In the genomic region with DNA sequence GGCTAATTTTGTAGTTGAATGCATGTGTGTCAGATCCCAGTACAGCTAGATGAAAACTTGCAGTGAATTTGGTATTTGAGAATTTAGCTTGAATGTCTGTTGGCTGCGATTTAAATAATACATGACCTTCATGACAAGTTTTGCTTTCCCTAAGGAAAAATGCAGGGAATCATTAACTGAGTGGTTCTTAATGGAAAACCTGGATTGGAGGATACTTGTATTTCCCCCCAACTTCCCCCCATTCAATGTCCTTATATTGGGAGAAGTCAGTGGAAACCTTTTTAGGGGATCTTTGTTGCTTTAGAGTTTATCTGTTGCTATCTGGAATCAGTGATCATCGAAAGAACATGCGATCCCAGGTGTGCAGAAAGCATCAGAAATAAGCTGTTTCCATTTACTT, we compare ENCODE assay signal across 8 cellular contexts. TPM values are rescaled to one million over a fixed set of nuclear protein-coding genes. Genes with fewer than 3 reads are reported as not detected.
DNase-seq lines count a peak whose midpoint lies in the region; ATAC-seq and TF ChIP-seq lines count a peak whose summit lies in the region.
"Not testable (repeated sequence)": the region's sequence is repeated elsewhere in the genome, so short reads cannot be mapped to it uniquely, and the experiment has no call there.

No MANE protein-coding gene starts in this region.

- not testable (repeated sequence) for H3K27ac ChIP-seq in CD8-positive, alpha-beta T cell (ENCODE audit: low read depth, low read length)
- H3K27ac ChIP-seq in coronary artery, result peak overlapping the region in 1 of 2 donors; percentile 72
- peak overlapping the region; percentile 32 for H3K27ac ChIP-seq in left ventricle myocardium inferior (replicated peaks)

- H3K36me3 ChIP-seq in CD8-positive, alpha-beta T cell (ENCODE audit: insufficient read depth, low read length); adipocyte (ENCODE audit: control insufficient read depth, insufficient read depth, low read length, severe bottlenecking); left ventricle myocardium inferior: not testable (repeated sequence)

- not testable (repeated sequence) for H3K9me3 ChIP-seq in CD8-positive, alpha-beta T cell (ENCODE audit: low read length); adipocyte (ENCODE audit: control insufficient read depth, low read length); left ventricle myocardium inferior (replicated peaks)

- peak overlapping the region; percentile 41 for H3K9ac ChIP-seq in adipocyte (ENCODE audit: low read length)

- H3K4me3 ChIP-seq in CD8-positive, alpha-beta T cell (ENCODE audit: low read depth, low read length); left ventricle myocardium inferior: not testable (repeated sequence)
- H3K4me3 ChIP-seq in adipocyte (ENCODE audit: low read length), result peak overlapping the region; percentile 33
- peak overlapping the region; percentile 29 for H3K4me3 ChIP-seq in coronary artery

- H3K27me3 Mint-ChIP-seq in CD8-positive, alpha-beta T cell (ENCODE audit: low read depth), result peaks cover 14% of the 10 kb centered on the region
- not testable (repeated sequence) for H3K27me3 Mint-ChIP-seq in IgD-negative memory B cell; activated CD4-positive, alpha-beta memory T cell treated with anti-CD3 and anti-CD28 coated beads, Interleukin-2, amount 10 ng/mL, durations not matched to agents 7 days and 5 days; natural killer cell treated with Interleukin-12 subunit alpha and Interleukin-12 subunit beta and Interleukin-15 and Interleukin-18, amount 100 ng/mL, for 72 hours; stimulated activated naive B cell treated with anti-CD40 and anti-IgM and Interleukin-4, amounts not matched to agents 10 μg/mL and 1 μg/mL and 100 μg/mL, for 72 hours

- not testable (repeated sequence) for ATAC-seq in CD8-positive, alpha-beta T cell; natural killer cell treated with Interleukin-12 subunit alpha and Interleukin-12 subunit beta and Interleukin-15 and Interleukin-18, amount 100 ng/mL, for 72 hours; stimulated activated naive B cell treated with anti-CD40 and anti-IgM and Interleukin-4, amounts not matched to agents 10 μg/mL and 1 μg/mL and 100 μg/mL, for 72 hours (replicated peaks)

- peak overlapping the region; percentile 23 for H3K4me3 Mint-ChIP-seq in CD8-positive, alpha-beta T cell
- peak overlapping the region; percentile 57 to 86 (median 81) for H3K4me3 Mint-ChIP-seq in IgD-negative memory B cell
- peak overlapping the region; percentile 40 for H3K4me3 Mint-ChIP-seq in activated CD4-positive, alpha-beta memory T cell treated with anti-CD3 and anti-CD28 coated beads, Interleukin-2, amount 10 ng/mL, durations not matched to agents 7 days and 5 days
- peak overlapping the region; percentile 71 for H3K4me3 Mint-ChIP-seq in natural killer cell treated with Interleukin-12 subunit alpha and Interleukin-12 subunit beta and Interleukin-15 and Interleukin-18, amount 100 ng/mL, for 72 hours
- H3K4me3 Mint-ChIP-seq in stimulated activated naive B cell treated with anti-CD40 and anti-IgM and Interleukin-4, amounts not matched to agents 10 μg/mL and 1 μg/mL and 100 μg/mL, for 72 hours, result peak overlapping the region; percentile 52 to 60

- H3K27me3 ChIP-seq in CD8-positive, alpha-beta T cell (ENCODE audit: insufficient read depth, low read length); adipocyte (replicated peaks; ENCODE audit: control insufficient read depth, insufficient read depth, low read length); left ventricle myocardium inferior (ENCODE audit: low read depth): not testable (repeated sequence)

- H3K27ac Mint-ChIP-seq in CD8-positive, alpha-beta T cell; IgD-negative memory B cell; activated CD4-positive, alpha-beta memory T cell treated with anti-CD3 and anti-CD28 coated beads, Interleukin-2, amount 10 ng/mL, durations not matched to agents 7 days and 5 days: not testable (repeated sequence)
- H3K27ac Mint-ChIP-seq in natural killer cell treated with Interleukin-12 subunit alpha and Interleukin-12 subunit beta and Interleukin-15 and Interleukin-18, amount 100 ng/mL, for 72 hours, result peak overlapping the region; percentile 16 to 79
- peak overlapping the region; percentile 57 for H3K27ac Mint-ChIP-seq in stimulated activated naive B cell treated with anti-CD40 and anti-IgM and Interleukin-4, amounts not matched to agents 10 μg/mL and 1 μg/mL and 100 μg/mL, for 72 hours

- CTCF ChIA-PET in CD8-positive, alpha-beta T cell (lab: Charles Lee); activated CD4-positive, alpha-beta memory T cell treated with anti-CD3 and anti-CD28 coated beads, Interleukin-2, amount 10 ng/mL, durations not matched to agents 7 days and 5 days (lab: Charles Lee): not testable (repeated sequence)

- not testable (repeated sequence) for DNase-seq in CD8-positive, alpha-beta T cell; activated CD4-positive, alpha-beta memory T cell treated with anti-CD3 and anti-CD28 coated beads, Interleukin-2, amount 10 ng/mL, durations not matched to agents 7 days and 5 days; adipocyte (ENCODE audit: low read depth); coronary artery (ENCODE audit: low spot score); left ventricle myocardium inferior; natural killer cell treated with Interleukin-12 subunit alpha and Interleukin-12 subunit beta and Interleukin-15 and Interleukin-18, amount 100 ng/mL, for 72 hours (ENCODE audit: low spot score); stimulated activated naive B cell treated with anti-CD40 and anti-IgM and Interleukin-4, amounts not matched to agents 10 μg/mL and 1 μg/mL and 100 μg/mL, for 72 hours

- H3K4me1 ChIP-seq in CD8-positive, alpha-beta T cell (ENCODE audit: insufficient read depth, low read length); adipocyte (ENCODE audit: control insufficient read depth, insufficient read depth, low read length): not testable (repeated sequence)
- H3K4me1 ChIP-seq in left ventricle myocardium inferior, result peaks cover 20% of the 10 kb centered on the region

- TF ChIP-seq CTCF in CD8-positive, alpha-beta T cell (IDR thresholded peaks at IDR 0.05); coronary artery (IDR thresholded peaks at IDR 0.05); left ventricle myocardium inferior (IDR thresholded peaks at IDR 0.05; ENCODE audit: borderline replicate concordance): not testable (repeated sequence)

- POLR2A ChIA-PET in CD8-positive, alpha-beta T cell (lab: Charles Lee); activated CD4-positive, alpha-beta memory T cell treated with anti-CD3 and anti-CD28 coated beads, Interleukin-2, amount 10 ng/mL, durations not matched to agents 7 days and 5 days (lab: Charles Lee): not testable (repeated sequence)

- peaks cover 15% of the 10 kb centered on the region for H3K4me1 Mint-ChIP-seq in CD8-positive, alpha-beta T cell (ENCODE audit: low read depth)
- peaks cover 16 to 20% (median 20%) of the 10 kb centered on the region in 3 donors for H3K4me1 Mint-ChIP-seq in IgD-negative memory B cell
- H3K4me1 Mint-ChIP-seq in activated CD4-positive, alpha-beta memory T cell treated with anti-CD3 and anti-CD28 coated beads, Interleukin-2, amount 10 ng/mL, durations not matched to agents 7 days and 5 days, result peaks cover 21% of the 10 kb centered on the region
- H3K4me1 Mint-ChIP-seq in natural killer cell treated with Interleukin-12 subunit alpha and Interleukin-12 subunit beta and Interleukin-15 and Interleukin-18, amount 100 ng/mL, for 72 hours (ENCODE audit: low read depth in 2 of 2), result peaks cover 17 to 29% of the 10 kb centered on the region in 2 donors
- H3K4me1 Mint-ChIP-seq in stimulated activated naive B cell treated with anti-CD40 and anti-IgM and Interleukin-4, amounts not matched to agents 10 μg/mL and 1 μg/mL and 100 μg/mL, for 72 hours, result peaks cover 16 to 32% of the 10 kb centered on the region in 2 donors

- intact Hi-C loops in CD8-positive, alpha-beta T cell (cut with DNase I, micrococcal nuclease), result loop anchor here in 1 of 2 experiments (5.0 kb wide), 2 partner anchors 517 to 832 kb away; no protein-coding TSS in a partner anchor
- intact Hi-C loops in left ventricle myocardium inferior (cut with micrococcal nuclease), result not testable (repeated sequence)

- H3K9me3 Mint-ChIP-seq in CD8-positive, alpha-beta T cell; IgD-negative memory B cell; activated CD4-positive, alpha-beta memory T cell treated with anti-CD3 and anti-CD28 coated beads, Interleukin-2, amount 10 ng/mL, durations not matched to agents 7 days and 5 days; natural killer cell treated with Interleukin-12 subunit alpha and Interleukin-12 subunit beta and Interleukin-15 and Interleukin-18, amount 100 ng/mL, for 72 hours; stimulated activated naive B cell treated with anti-CD40 and anti-IgM and Interleukin-4, amounts not matched to agents 10 μg/mL and 1 μg/mL and 100 μg/mL, for 72 hours: not testable (repeated sequence)

- H3K36me3 Mint-ChIP-seq in CD8-positive, alpha-beta T cell; IgD-negative memory B cell; activated CD4-positive, alpha-beta memory T cell treated with anti-CD3 and anti-CD28 coated beads, Interleukin-2, amount 10 ng/mL, durations not matched to agents 7 days and 5 days (ENCODE audit: low read depth); natural killer cell treated with Interleukin-12 subunit alpha and Interleukin-12 subunit beta and Interleukin-15 and Interleukin-18, amount 100 ng/mL, for 72 hours; stimulated activated naive B cell treated with anti-CD40 and anti-IgM and Interleukin-4, amounts not matched to agents 10 μg/mL and 1 μg/mL and 100 μg/mL, for 72 hours: not testable (repeated sequence)

RNA-seq across cellular contexts. Expression of a gene that starts 39.2 kb away (rescaled TPM):
- total RNA-seq in CD8-positive, alpha-beta T cell, result 1 to 10 TPM in 1 of 2 experiments, under 1 TPM in 1; 0.79 to 1.5 TPM
- polyA plus RNA-seq in IgD-negative memory B cell, result 34.7 TPM
- total RNA-seq in activated CD4-positive, alpha-beta memory T cell treated with anti-CD3 and anti-CD28 coated beads, Interleukin-2, amount 10 ng/mL, durations not matched to agents 7 days and 5 days, result 1 to 10 TPM; 9.0 to 9.2 TPM
- 4.6 TPM for total RNA-seq in left ventricle myocardium inferior
- total RNA-seq in natural killer cell treated with Interleukin-12 subunit alpha and Interleukin-12 subunit beta and Interleukin-15 and Interleukin-18, amount 100 ng/mL, for 72 hours, result 1 to 10 TPM; 6.4 to 8.7 TPM

Comparison
In these comparisons a context has a peak if more than half of its experiments do, and no peak if none do; other contexts are left out.
1. H3K4me3 Mint-ChIP-seq: peak in every context shown above with its lines; median percentile 81 in IgD-negative memory B cell; 71 in natural killer cell treated with Interleukin-12 subunit alpha and Interleukin-12 subunit beta and Interleukin-15 and Interleukin-18, amount 100 ng/mL, for 72 hours; 56 in stimulated activated naive B cell treated with anti-CD40 and anti-IgM and Interleukin-4, amounts not matched to agents 10 μg/mL and 1 μg/mL and 100 μg/mL, for 72 hours; 40 in activated CD4-positive, alpha-beta memory T cell treated with anti-CD3 and anti-CD28 coated beads, Interleukin-2, amount 10 ng/mL, durations not matched to agents 7 days and 5 days; 23 in CD8-positive, alpha-beta T cell.